In the genomic region with DNA sequence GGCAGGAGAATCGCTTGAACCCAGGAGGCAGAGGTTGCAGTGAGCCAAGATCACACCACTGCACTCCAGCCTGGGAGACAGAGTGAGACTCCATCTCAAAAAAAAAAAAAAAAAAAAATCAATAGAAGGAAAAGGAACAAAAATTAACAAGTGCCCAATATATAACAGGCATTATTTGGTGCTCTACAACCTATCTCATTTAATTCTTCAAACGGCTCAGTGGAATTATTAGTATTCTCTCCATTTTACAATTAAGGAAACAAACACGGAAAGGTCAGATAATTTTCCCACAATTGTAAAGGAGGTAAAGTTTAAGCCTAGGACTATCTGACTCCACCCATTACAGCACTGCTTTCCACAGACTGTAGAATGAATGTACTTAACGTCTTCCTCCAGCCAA, we compare ENCODE assay signal across 25 cellular contexts. TPM values are rescaled to one million over a fixed set of nuclear protein-coding genes. Genes with fewer than 3 reads are reported as not detected.
DNase-seq lines count a peak whose midpoint lies in the region; ATAC-seq, FAIRE-seq and TF ChIP-seq lines count a peak whose summit lies in the region.
"Had no signal": no experiment of that assay in that cellular context is flagged by ENCODE, and none has a peak within 500 bp of the region (broad histone marks: within the 10 kb centered on the region; RNA-seq: fewer than 3 reads in every experiment).

No MANE protein-coding gene starts in this region.

- peak overlapping the region; percentile 9 for H3K27ac Mint-ChIP-seq in CD8-positive, alpha-beta T cell
- H3K27ac Mint-ChIP-seq: CD14-positive monocyte; CD4-positive, CD25-positive, alpha-beta regulatory T cell had no signal

- no peak for TF ChIP-seq EP300 in K562 (IDR thresholded peaks at IDR 0.05; ENCODE audit: low read length)

- no peaks in the 10 kb centered on the region for H3K9me1 ChIP-seq in K562 (ENCODE audit: control insufficient read depth, insufficient read depth, low read length)

- no peak for TF ChIP-seq CTCF in CD8-positive, alpha-beta T cell (IDR thresholded peaks at IDR 0.05)
- no peak for TF ChIP-seq CTCF in HEK293 (tag by site-specific recombination; IDR thresholded peaks at IDR 0.05)
- no peak for TF ChIP-seq CTCF in K562 (IDR thresholded peaks at IDR 0.05 in 2 of 3, conservative IDR thresholded peaks at IDR 0.05 in 1 of 3; ENCODE audit: insufficient read depth in 2 of 3, low read depth in 1 of 3, low read length in 3 of 3)

- no peaks in the 10 kb centered on the region for H3K27me3 Mint-ChIP-seq in CD8-positive, alpha-beta T cell (ENCODE audit: low read depth)
- H3K27me3 Mint-ChIP-seq: CD4-positive, alpha-beta memory T cell had no signal

- H3K9me3 Mint-ChIP-seq in CD8-positive, alpha-beta T cell = no peaks in the 10 kb centered on the region
- H3K9me3 Mint-ChIP-seq: CD14-positive monocyte; CD4-positive, alpha-beta memory T cell; CD4-positive, CD25-positive, alpha-beta regulatory T cell had no signal

- intact Hi-C loops in CD8-positive, alpha-beta T cell (cut with DNase I, micrococcal nuclease) = no loop called here
- intact Hi-C loops in K562 (cut with micrococcal nuclease) = no loop called here

- in situ Hi-C loops in K562 (cut with MboI) = no loop called here

- POLR2A ChIA-PET in CD8-positive, alpha-beta T cell (lab: Charles Lee) = interaction anchor here (0.7 to 1.2 kb wide), 2 partner anchors 17 kb away, joined by 3 to 7 read pairs; no protein-coding TSS in a partner anchor
- POLR2A ChIA-PET in HEK293 (lab: Yijun Ruan, JAX) = interaction anchor here (1.5 kb wide), 1 partner anchor 20 kb away, joined by 6 read pairs; a partner anchor contains a TSS
- POLR2A ChIA-PET in K562 (lab: Yijun Ruan, JAX) = no interaction called here

- no peak overlapping the region for H2AFZ ChIP-seq in K562 (ENCODE audit: low read depth, low read length)

- CTCF ChIA-PET in CD8-positive, alpha-beta T cell (lab: Charles Lee) = no interaction called here
- CTCF ChIA-PET in HEK293 (lab: Yijun Ruan, JAX) (interaction anchor here (1.1 kb wide), 1 partner anchor 12 kb away, joined by 3 read pairs; no protein-coding TSS in a partner anchor), K562 (lab: Yijun Ruan, JAX; ENCODE audit: low intra/inter-chr PET ratio) (no interaction called here)

- no peak overlapping the region for H3K9ac ChIP-seq in K562 (ENCODE audit: insufficient read depth in 1 of 2, low read depth in 2 of 2, low read length in 2 of 2)
- H3K9ac ChIP-seq: BLaER1 had no signal

- H3K79me2 ChIP-seq in K562 (ENCODE audit: control insufficient read depth, insufficient read depth, low read length) = no peaks in the 10 kb centered on the region; the same call in 2 of the 3 replicates

- no peak overlapping the region for H3K27ac ChIP-seq in CD8-positive, alpha-beta T cell (ENCODE audit: low read depth, low read length)
- H3K27ac ChIP-seq in HEK293 (ENCODE audit: extremely low read depth, low read depth, low read length) = no peak overlapping the region
- H3K27ac ChIP-seq in K562 (ENCODE audit: extremely low read depth, low read depth, low read length) = no peak overlapping the region
- H3K27ac ChIP-seq: BLaER1 had no signal

- H3K4me1 ChIP-seq in CD8-positive, alpha-beta T cell (ENCODE audit: insufficient read depth, low read length) = no peaks in the 10 kb centered on the region
- no peaks in the 10 kb centered on the region for H3K4me1 ChIP-seq in HEK293 (ENCODE audit: control insufficient read depth, insufficient read depth, low read length)
- H3K4me1 ChIP-seq in K562 (replicated peaks in 1 of 2; ENCODE audit: control insufficient read depth in 2 of 2, insufficient read depth in 2 of 2, low read length in 2 of 2) = no peaks in the 10 kb centered on the region
- H3K4me1 ChIP-seq: BE2C, BLaER1, Caco-2 had no signal

- H3K27me3 ChIP-seq in CD8-positive, alpha-beta T cell (ENCODE audit: insufficient read depth, low read length) = no peaks in the 10 kb centered on the region
- no peaks in the 10 kb centered on the region for H3K27me3 ChIP-seq in K562 (ENCODE audit: control insufficient read depth in 2 of 2, insufficient read depth in 2 of 2, low read length in 2 of 2)
- H3K27me3 ChIP-seq: BE2C, BLaER1 had no signal

- no peak for ATAC-seq in CD8-positive, alpha-beta T cell
- no peak for ATAC-seq in K562
- ATAC-seq: GM12878 had no signal

- no peak for TF ChIP-seq POLR2A in K562 (conservative IDR thresholded peaks at IDR 0.05)

- BruUV-seq in K562 (replicated peaks; lab: Mats Ljungman, UMichigan) = no TSS peak

- no peak for FAIRE-seq in K562 (lab: Jason Lieb, UNC)
- FAIRE-seq: A204.1, D721Med, GM12878, GM12892, GM18507 had no signal

- no peak for TF ChIP-seq RAD21 in K562 (CRISPR knock-in tag; conservative IDR thresholded peaks at IDR 0.05 in 1 of 2, IDR thresholded peaks at IDR 0.05 in 1 of 2)

- H3K4me2 ChIP-seq in K562 (ENCODE audit: insufficient read depth, low read length) = no peak overlapping the region
- H3K4me2 ChIP-seq: BLaER1 had no signal

- H3K36me3 ChIP-seq in CD8-positive, alpha-beta T cell (ENCODE audit: insufficient read depth, low read length) = peaks cover 23% of the 10 kb centered on the region
- H3K36me3 ChIP-seq in HEK293 (ENCODE audit: control insufficient read depth in 2 of 2, insufficient read depth in 1 of 2, low read length in 2 of 2) (peaks cover 61 to 86% of the 10 kb centered on the region in 2 experiments), K562 (ENCODE audit: control insufficient read depth, insufficient read depth, low read length) (peaks cover 88% of the 10 kb centered on the region)

- no peak for DNase-seq in CD8-positive, alpha-beta T cell
- DNase-seq in K562 (ENCODE audit: extremely low read depth in 1 of 4, low spot score in 3 of 4) (no peak), DMS53 treated with DMSO at 0.1 percent for 48 hours (lab: John Stamatoyannopoulos, UW; ENCODE audit: unreplicated experiment) (no peak), dermis blood vessel endothelial cell (no peak)
- DNase-seq: 8988T; ACHN; BE2C; C1 segment of cervical spinal cord; Caco-2; Calu3; CD4-positive, alpha-beta memory T cell; CD4-positive, CD25-positive, alpha-beta regulatory T cell; DMS79; DND-41; EL; GDM1 had no signal

- no peak overlapping the region for H3K4me3 Mint-ChIP-seq in CD8-positive, alpha-beta T cell
- H3K4me3 Mint-ChIP-seq: CD14-positive monocyte; CD4-positive, alpha-beta memory T cell; CD4-positive, CD25-positive, alpha-beta regulatory T cell had no signal

- WGBS in K562 (ENCODE audit: insufficient coverage, low coverage, missing lambda C conversion rate) = 90% methylated on average over 4 of the region's 4 CpGs

- H3K36me3 Mint-ChIP-seq in CD8-positive, alpha-beta T cell = peaks cover 66% of the 10 kb centered on the region

- no peaks in the 10 kb centered on the region for H4K20me1 ChIP-seq in K562 (replicated peaks; ENCODE audit: control insufficient read depth, insufficient read depth, low read length)

- no peaks in the 10 kb centered on the region for H3K9me3 ChIP-seq in CD8-positive, alpha-beta T cell (ENCODE audit: low read length)
- H3K9me3 ChIP-seq in HEK293 (ENCODE audit: control insufficient read depth, insufficient read depth, low read depth, low read length) (no peaks in the 10 kb centered on the region), K562 (replicated peaks; ENCODE audit: control insufficient read depth, insufficient read depth, low read depth, low read length) (no peaks in the 10 kb centered on the region)
- H3K9me3 ChIP-seq: BE2C, BLaER1, Caco-2 had no signal

- H3K4me1 Mint-ChIP-seq in CD8-positive, alpha-beta T cell (ENCODE audit: low read depth) = peaks cover 17% of the 10 kb centered on the region

- H3K4me3 ChIP-seq in CD8-positive, alpha-beta T cell (ENCODE audit: low read depth, low read length) = no peak overlapping the region
- H3K4me3 ChIP-seq in HEK293 (ENCODE audit: low read depth, low read length) (no peak overlapping the region), K562 (no peak overlapping the region)
- H3K4me3 ChIP-seq: BLaER1, GM12878 had no signal

RNA-seq across cellular contexts. Expression of a gene that starts 19.8 kb away (rescaled TPM):
- total RNA-seq in CD8-positive, alpha-beta T cell = 10 to 100 TPM; 48.0 to 50.8 TPM
- 27.7 and 78.8 TPM in 2 replicates for total RNA-seq in K562 (2011; cell fraction: chromatin; rRNA removed; ENCODE audit: low replicate concordance)
- total RNA-seq in K562 (2011; cell fraction: nucleolus; rRNA removed) = 14.0 and 22.8 TPM in 2 replicates
- total RNA-seq in K562 (2011; cell fraction: nucleoplasm; rRNA removed) = 47.8 and 85.7 TPM in 2 replicates
- 64.0 and 68.7 TPM in 2 replicates for total RNA-seq in K562 (2014; rRNA removed)
- 121 and 138 TPM in 2 replicates for total RNA-seq in K562 (2014; rRNA removed; fragmentation: Illumina TruSeq; extraction: Trizol)
- total RNA-seq in K562 (2015; rRNA removed; fragmentation: Illumina TruSeq; extraction: Trizol) = 93.0 and 99.6 TPM in 2 replicates
- total RNA-seq in K562 (2021) = 72.4 and 73.3 TPM in 2 replicates
- polyA plus RNA-seq in K562 (2011; rRNA removed) = 126 and 138 TPM in 2 replicates
- polyA plus RNA-seq in K562 (2011; cell fraction: cytosol; rRNA removed) = 19.3 and 47.0 TPM in 2 replicates
- polyA plus RNA-seq in K562 (2011; cell fraction: nucleus; rRNA removed) = 38.0 and 84.7 TPM in 2 replicates
- polyA plus RNA-seq in K562 (2012) = 52.6 and 64.4 TPM in 2 replicates
- 81.1 and 91.7 TPM in 2 replicates for polyA plus RNA-seq in K562 (2014; fragmentation: Illumina TruSeq; extraction: Trizol)
- polyA plus RNA-seq in K562 (2014; fragmentation: Nextera tagmentation; extraction: Ambion mirVana) = 100 to 1,000 TPM; 133 to 177 TPM
- polyA plus RNA-seq in K562 (2014; rRNA removed) = 78.1 and 79.2 TPM in 2 replicates
- 161 and 163 TPM in 2 replicates for polyA minus RNA-seq in K562 (2011; rRNA and poly(A)+ RNA removed)
- 62.2 and 63.7 TPM in 2 replicates for polyA minus RNA-seq in K562 (2011; cell fraction: cytosol; rRNA and poly(A)+ RNA removed)
- polyA minus RNA-seq in K562 (2011; cell fraction: nucleus; rRNA and poly(A)+ RNA removed) = 28.0 and 43.1 TPM in 2 replicates
- 85.4 and 105 TPM in 2 replicates for total RNA-seq in dermis blood vessel endothelial cell

RNA-seq across cellular contexts. Expression of a gene that starts 33.5 kb away (rescaled TPM):
- 10 to 100 TPM in 1 of 2 experiments, 1 to 10 TPM in 1; 9.5 to 11.7 TPM for total RNA-seq in CD8-positive, alpha-beta T cell
- 22.4 and 79.4 TPM in 2 replicates for total RNA-seq in K562 (2011; cell fraction: chromatin; rRNA removed; ENCODE audit: low replicate concordance)
- 8.0 and 12.8 TPM in 2 replicates for total RNA-seq in K562 (2011; cell fraction: nucleolus; rRNA removed)
- total RNA-seq in K562 (2011; cell fraction: nucleoplasm; rRNA removed) = 19.3 and 32.3 TPM in 2 replicates
- total RNA-seq in K562 (2014; rRNA removed) (11.6 and 15.3 TPM in 2 replicates), K562 (2014; rRNA removed; fragmentation: Illumina TruSeq; extraction: Trizol) (34.7 and 42.0 TPM in 2 replicates), K562 (2015; rRNA removed; fragmentation: Illumina TruSeq; extraction: Trizol) (25.7 and 29.8 TPM in 2 replicates), K562 (2021) (22.3 and 22.6 TPM in 2 replicates), dermis blood vessel endothelial cell (19.4 and 31.3 TPM in 2 replicates)
- polyA plus RNA-seq in K562 (2011; rRNA removed) (23.7 and 24.5 TPM in 2 replicates), K562 (2014; fragmentation: Illumina TruSeq; extraction: Trizol) (25.1 and 31.9 TPM in 2 replicates), K562 (2014; fragmentation: Nextera tagmentation; extraction: Ambion mirVana) (10 to 100 TPM; 60.7 TPM), K562 (2014; rRNA removed) (22.0 and 25.9 TPM in 2 replicates)
- polyA plus RNA-seq in K562 (2011; cell fraction: cytosol; rRNA removed) = 3.3 and 6.6 TPM in 2 replicates
- polyA plus RNA-seq in K562 (2011; cell fraction: nucleus; rRNA removed) = 17.4 and 20.0 TPM in 2 replicates
- 16.4 and 19.6 TPM in 2 replicates for polyA plus RNA-seq in K562 (2012)
- 29.4 and 30.5 TPM in 2 replicates for polyA minus RNA-seq in K562 (2011; rRNA and poly(A)+ RNA removed)
- polyA minus RNA-seq in K562 (2011; cell fraction: cytosol; rRNA and poly(A)+ RNA removed) = 8.0 and 9.7 TPM in 2 replicates
- 12.1 and 22.5 TPM in 2 replicates for polyA minus RNA-seq in K562 (2011; cell fraction: nucleus; rRNA and poly(A)+ RNA removed)

RNA-seq across cellular contexts. Expression of a gene that starts 57.9 kb away (rescaled TPM):
- not detected for total RNA-seq in CD8-positive, alpha-beta T cell
- total RNA-seq in K562 (2011; cell fraction: chromatin; rRNA removed; ENCODE audit: low replicate concordance) = not detected in 2 replicates
- not detected in 2 replicates for total RNA-seq in K562 (2011; cell fraction: nucleolus; rRNA removed)
- not detected in 2 replicates for total RNA-seq in K562 (2011; cell fraction: nucleoplasm; rRNA removed)
- total RNA-seq in K562 (2014; rRNA removed) (not detected in 2 replicates), K562 (2014; rRNA removed; fragmentation: Illumina TruSeq; extraction: Trizol) (not detected in 2 replicates), K562 (2015; rRNA removed; fragmentation: Illumina TruSeq; extraction: Trizol) (not detected in 2 replicates), K562 (2021) (not detected in 2 replicates), dermis blood vessel endothelial cell (not detected in 2 replicates)
- polyA plus RNA-seq in K562 (2011; rRNA removed) (not detected in 2 replicates), K562 (2014; fragmentation: Illumina TruSeq; extraction: Trizol) (not detected in 2 replicates), K562 (2014; fragmentation: Nextera tagmentation; extraction: Ambion mirVana) (not detected), K562 (2014; rRNA removed) (not detected in 2 replicates)
- polyA plus RNA-seq in K562 (2011; cell fraction: cytosol; rRNA removed) = not detected in 2 replicates
- polyA plus RNA-seq in K562 (2011; cell fraction: nucleus; rRNA removed) = not detected in 2 replicates
- polyA plus RNA-seq in K562 (2012) = not detected in 2 replicates
- polyA minus RNA-seq in K562 (2011; rRNA and poly(A)+ RNA removed) = not detected in 2 replicates
- polyA minus RNA-seq in K562 (2011; cell fraction: cytosol; rRNA and poly(A)+ RNA removed) = not detected in 2 replicates
- not detected in 2 replicates for polyA minus RNA-seq in K562 (2011; cell fraction: nucleus; rRNA and poly(A)+ RNA removed)
- total RNA-seq: CD4-positive, alpha-beta memory T cell; CD4-positive, CD25-positive, alpha-beta regulatory T cell had no signal
- polyA plus RNA-seq: AG04450; CD14-positive monocyte; CD4-positive, alpha-beta memory T cell; CD4-positive, CD25-positive, alpha-beta regulatory T cell had no signal
